34 cellular contexts compared by ENCODE assay signal in the genomic region with DNA sequence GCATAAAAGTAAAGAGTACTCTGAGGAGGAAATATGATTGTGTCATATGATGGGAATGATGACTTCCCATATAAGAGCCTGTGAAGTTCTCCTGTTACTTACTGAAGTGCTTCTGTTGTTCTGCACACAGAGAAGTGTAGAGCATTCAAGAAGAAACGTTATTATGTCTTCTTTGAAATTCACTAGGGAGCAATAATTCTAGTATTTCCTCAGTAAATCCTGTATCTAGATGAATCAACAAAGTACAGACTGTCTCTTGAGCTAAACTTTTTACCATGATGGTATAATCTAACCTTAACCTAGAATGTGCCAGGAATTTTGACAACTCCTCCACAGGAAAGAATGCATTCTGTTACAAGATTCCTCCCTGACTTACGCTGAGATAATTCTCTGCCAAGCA. TPM values are rescaled to one million over a fixed set of nuclear protein-coding genes. Genes with fewer than 3 reads are reported as not detected.
"Had no signal": no experiment of that assay in that cellular context is flagged by ENCODE, and none has a peak within 500 bp of the region (broad histone marks: within the 10 kb centered on the region; RNA-seq: fewer than 3 reads in every experiment).

No MANE protein-coding gene starts in this region.

- H3K36me3 ChIP-seq: brain microvascular endothelial cell, MG63, WERI-Rb-1 had no signal

- H3K27me3 ChIP-seq: brain microvascular endothelial cell, MG63 had no signal

- H3K4me3 ChIP-seq: MG63, PC-9, SK-N-MC had no signal

- ATAC-seq: activated CD8-positive, alpha-beta T cell treated with anti-CD3 and anti-CD28 coated beads, Interleukin-2, amount 10 ng/mL, durations not matched to agents 7 days and 5 days had no signal

- H3K9me3 ChIP-seq: MG63 had no signal

- DNase-seq: activated CD4-positive, alpha-beta T cell treated with anti-CD3 and anti-CD28 coated beads for 1 hour; activated CD4-positive, alpha-beta T cell treated with anti-CD3 and anti-CD28 coated beads, Interleukin-2, amount 10 ng/mL, durations not matched to agents 24 days and 14 days; activated CD4-positive, alpha-beta T cell treated with anti-CD3 and anti-CD28 coated beads, Interleukin-2, amount 50 U/mL, for 48 hours; activated CD4-positive, CD25-positive, alpha-beta regulatory T cell; activated CD8-positive, alpha-beta T cell treated with anti-CD3 and anti-CD28 coated beads, Interleukin-2, amount 10 ng/mL, durations not matched to agents 7 days and 5 days; activated gamma-delta T cell treated with Interleukin-2 at 50 U/mL for 16 hours; activated naive CD4-positive, alpha-beta T cell treated with anti-CD3 and anti-CD28 coated beads for 36 hours; activated T-cell treated with anti-CD3 and anti-CD28 coated beads, Interleukin-2, amount 50 U/mL, for 24 hours; amniotic stem cell; aorta; brain microvascular endothelial cell; Karpas-422; KBM-7; MG63; MV-4-11; NCI-H1092; NCI-H1436 treated with DMSO at 0.1 percent for 48 hours; NCI-H1694 treated with DMSO at 0.1 percent for 48 hours; NCI-H2029; NCI-H510A; NCI-H526; NCI-H748 treated with DMSO at 0.1 percent for 48 hours; NK-92 treated with Interleukin-12 subunit alpha and Interleukin-12 subunit beta, amount 100 ng/mL, for 24 hours; Right ventricle myocardium superior; T1000; WERI-Rb-1 had no signal

- H3K27ac ChIP-seq: brain microvascular endothelial cell, PC-9, SK-N-MC, WERI-Rb-1 had no signal

RNA-seq across cellular contexts. Expression of a gene that starts 18.9 kb away (rescaled TPM):
- total RNA-seq: activated CD4-positive, alpha-beta T cell treated with anti-CD3 and anti-CD28 coated beads, Interleukin-2, amount 10 ng/mL, durations not matched to agents 24 days and 14 days; activated CD8-positive, alpha-beta T cell treated with anti-CD3 and anti-CD28 coated beads, Interleukin-2, amount 10 ng/mL, durations not matched to agents 7 days and 5 days; activated naive CD4-positive, alpha-beta T cell treated with anti-CD3 and anti-CD28 coated beads for 36 hours; activated naive CD4-positive, alpha-beta T cell treated with anti-CD3 and anti-CD28 coated beads, Interleukin-2, amount 50 U/mL, for 72 hours; activated T-helper 1 cell treated with anti-CD3 and anti-CD28 coated beads, Interleukin-12 subunit alpha, Interleukin-12 subunit beta, Interleukin-2, Interleukin-4 antibody, amounts not matched to agents 30 ng/mL and 10 ng/mL and 1 ng/mL, durations not matched to agents 14 hours and 24 hours and 36 hours; OCI-LY7; PC-9; T-helper 1 cell treated with Interleukin-12 subunit alpha and Interleukin-12 subunit beta and Interleukin-4 antibody, amounts not matched to agents 30 ng/mL and 1 ng/mL, for 36 hours; T-helper 2 cell treated with Interferon-gamma antibody and Interleukin-4, amounts not matched to agents 100 ng/mL and 5 ng/mL, for 36 hours had no signal
- polyA plus RNA-seq: IgD-negative memory B cell had no signal
